ENCODE assay signal across 7 cellular contexts in the genomic region with DNA sequence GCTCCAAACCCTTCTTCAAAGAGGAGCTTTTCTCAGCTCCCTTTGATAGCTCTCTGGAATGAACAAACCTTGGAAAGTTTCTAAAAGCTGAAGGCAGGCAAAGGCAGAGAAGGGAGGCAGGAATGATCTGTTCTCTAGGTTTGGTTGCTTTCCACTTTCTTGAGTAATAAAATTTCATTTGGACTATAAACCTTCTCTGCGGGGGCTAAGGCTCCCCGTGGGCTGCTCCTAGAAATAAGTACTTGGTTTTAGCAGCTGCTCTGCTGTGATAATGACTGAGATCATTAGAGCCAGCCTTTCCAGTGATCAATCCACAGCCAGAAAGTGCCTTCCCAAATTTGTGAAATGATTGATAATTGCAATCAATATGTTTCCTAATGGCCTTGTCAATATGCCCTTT.
"Had no signal": no experiment of that assay in that cellular context is flagged by ENCODE, and none has a peak within 500 bp of the region (broad histone marks: within the 10 kb centered on the region; RNA-seq: fewer than 3 reads in every experiment).

No MANE protein-coding gene starts in this region.

- DNase-seq: IMR-90, KBM-7, KG1 had no signal

- H3K27ac ChIP-seq: HL-60, KMS-11 had no signal

- H3K9ac ChIP-seq: KMS-11 had no signal

- H3K4me2 ChIP-seq: KMS-11 had no signal

- ATAC-seq: HepG2, K562 had no signal

- H3K4me3 ChIP-seq: K562 had no signal
